ENCODE assay signal across 18 cellular contexts in the genomic region with DNA sequence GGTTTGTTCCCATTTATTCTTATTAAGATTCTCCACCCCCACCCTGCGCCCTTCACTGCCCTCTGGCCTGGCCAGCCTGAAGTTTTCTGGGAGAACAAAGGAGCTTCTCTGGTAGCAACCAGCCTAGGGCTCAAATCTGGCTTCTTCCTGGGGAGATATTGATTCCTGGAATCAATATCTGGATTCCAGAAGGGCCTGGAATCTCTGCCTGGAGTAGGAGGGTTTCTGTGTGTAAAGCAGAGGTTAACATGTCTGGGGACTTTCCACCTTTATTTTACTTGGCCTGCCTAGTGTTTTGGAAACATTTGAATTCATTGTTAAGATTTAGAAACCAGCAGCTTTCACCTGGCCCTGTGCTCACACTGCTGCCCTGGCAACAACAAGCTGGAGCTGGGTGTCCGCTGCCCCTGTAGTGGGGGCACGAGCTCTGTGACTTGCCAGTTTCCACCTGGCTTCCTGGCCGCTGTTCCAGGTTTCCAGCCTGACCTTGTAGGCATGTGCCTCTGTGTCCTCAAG. TPM values are rescaled to one million over a fixed set of nuclear protein-coding genes. Genes with fewer than 3 reads are reported as not detected.
DNase-seq lines count a peak whose midpoint lies in the region; ATAC-seq and TF ChIP-seq lines count a peak whose summit lies in the region.
"Had no signal": no experiment of that assay in that cellular context is flagged by ENCODE, and none has a peak within 500 bp of the region (broad histone marks: within the 10 kb centered on the region; RNA-seq: fewer than 3 reads in every experiment).

No MANE protein-coding gene starts in this region.

- H3K27ac Mint-ChIP-seq in endodermal cell: peak overlapping the region; percentile 22

- H3K4me3 ChIP-seq in endodermal cell (ENCODE audit: low read length) (no peak overlapping the region), mesenchymal stem cell (ENCODE audit: insufficient read depth in 1 of 2, low read depth in 1 of 2, low read length in 2 of 2) (no peak overlapping the region), thymus (ENCODE audit: low read length) (no peak overlapping the region), smooth muscle cell (no peak overlapping the region)
- H3K4me3 ChIP-seq: PC-9 had no signal

- H3K27me3 ChIP-seq in endodermal cell (ENCODE audit: control insufficient read depth, insufficient read depth, low read length, poor library complexity, severe bottlenecking) (peaks cover 7% of the 10 kb centered on the region), mesenchymal stem cell (ENCODE audit: control insufficient read depth in 1 of 2, insufficient read depth in 1 of 2, low read length in 2 of 2) (no peaks in the 10 kb centered on the region), thymus (ENCODE audit: control insufficient read depth, insufficient read depth) (no peaks in the 10 kb centered on the region), smooth muscle cell (ENCODE audit: low read depth) (no peaks in the 10 kb centered on the region)

- no peak overlapping the region for H3K4me3 Mint-ChIP-seq in endodermal cell
- H3K4me3 Mint-ChIP-seq: activated T-cell treated with anti-CD3 and anti-CD28 coated beads, Interleukin-2, amount 50 U/mL, for 4 hours had no signal

- no peak overlapping the region for H4K91ac ChIP-seq in mesenchymal stem cell (ENCODE audit: low read length)

- no peak overlapping the region for H2BK5ac ChIP-seq in mesenchymal stem cell (ENCODE audit: low read depth, low read length, poor library complexity, severe bottlenecking)

- H3F3A ChIP-seq in smooth muscle cell (ENCODE audit: low read depth): peaks cover 18% of the 10 kb centered on the region

- H4K20me1 ChIP-seq in smooth muscle cell (ENCODE audit: low read depth): no peaks in the 10 kb centered on the region

- H3K79me2 ChIP-seq in smooth muscle cell (ENCODE audit: low read depth): no peaks in the 10 kb centered on the region

- peak overlapping the region in 1 of 2 experiments; percentile 38 for H3K4ac ChIP-seq in mesenchymal stem cell (ENCODE audit: low read depth in 1 of 2, low read length in 2 of 2)

- peak overlapping the region; percentile 54 for H2AK5ac ChIP-seq in mesenchymal stem cell (ENCODE audit: low read length, severe bottlenecking)

- H3K14ac ChIP-seq in mesenchymal stem cell (ENCODE audit: low read length in 2 of 2): no peak overlapping the region

- no peak overlapping the region for H2BK15ac ChIP-seq in mesenchymal stem cell (ENCODE audit: low read depth, poor library complexity, severe bottlenecking)

- WGBS in endodermal cell (ENCODE audit: insufficient coverage in 1 of 2, insufficient read length in 1 of 2), 2 experiments: 96 to 100% methylated on average over 1 to 4 of the region's 4 CpGs
- 96% methylated on average over 4 of the region's 4 CpGs for WGBS in mesenchymal stem cell
- 98% methylated on average over 4 of the region's 4 CpGs for WGBS in thymus
- WGBS in smooth muscle cell (ENCODE audit: low lambda C conversion rate): 95% methylated on average over 4 of the region's 4 CpGs

- peak overlapping the region in 1 of 2 experiments; percentile 29 for H3K18ac ChIP-seq in mesenchymal stem cell (ENCODE audit: low read depth in 1 of 2, low read length in 2 of 2)

- H3K9me3 ChIP-seq in endodermal cell (ENCODE audit: control insufficient read depth, low read length) (no peaks in the 10 kb centered on the region), mesenchymal stem cell (ENCODE audit: control insufficient read depth, low read length) (no peaks in the 10 kb centered on the region), thymus (ENCODE audit: control insufficient read depth) (no peaks in the 10 kb centered on the region), smooth muscle cell (replicated peaks; ENCODE audit: low read depth) (no peaks in the 10 kb centered on the region)

- H3K36me3 ChIP-seq in endodermal cell (ENCODE audit: control insufficient read depth, insufficient read depth, low read length): no peaks in the 10 kb centered on the region
- H3K36me3 ChIP-seq in mesenchymal stem cell (ENCODE audit: control insufficient read depth in 1 of 2, insufficient read depth in 2 of 2, low read depth in 1 of 2, low read length in 2 of 2): no peaks in the 10 kb centered on the region
- no peaks in the 10 kb centered on the region for H3K36me3 ChIP-seq in thymus (ENCODE audit: control insufficient read depth, insufficient read depth)
- no peaks in the 10 kb centered on the region for H3K36me3 ChIP-seq in smooth muscle cell (ENCODE audit: low read depth)

- no peaks in the 10 kb centered on the region for H3K79me1 ChIP-seq in mesenchymal stem cell (replicated peaks; ENCODE audit: low read length, poor library complexity, severe bottlenecking)

- no peak overlapping the region for H3K23ac ChIP-seq in mesenchymal stem cell (ENCODE audit: low read length in 2 of 2)

- H3K27me3 Mint-ChIP-seq in endodermal cell (ENCODE audit: insufficient read depth): peaks cover 5% of the 10 kb centered on the region

- no peak overlapping the region for H4K8ac ChIP-seq in mesenchymal stem cell (ENCODE audit: low read length)

- H2BK120ac ChIP-seq in mesenchymal stem cell (ENCODE audit: low read depth, low read length): no peak overlapping the region

- peaks cover 24% of the 10 kb centered on the region for H3K4me1 ChIP-seq in endodermal cell (ENCODE audit: control insufficient read depth, insufficient read depth, low read length)
- peaks cover 30% of the 10 kb centered on the region for H3K4me1 ChIP-seq in mesenchymal stem cell (ENCODE audit: control insufficient read depth, insufficient read depth, low read depth, low read length)
- peaks cover 5% of the 10 kb centered on the region for H3K4me1 ChIP-seq in thymus (ENCODE audit: control insufficient read depth, insufficient read depth, low read length)
- H3K4me1 ChIP-seq in smooth muscle cell (ENCODE audit: low read depth): peaks cover 36% of the 10 kb centered on the region

- no peak overlapping the region for H2BK12ac ChIP-seq in mesenchymal stem cell (ENCODE audit: low read length in 2 of 2)

- H3K9me3 Mint-ChIP-seq in endodermal cell: no peaks in the 10 kb centered on the region
- H3K9me3 Mint-ChIP-seq: activated T-cell treated with anti-CD3 and anti-CD28 coated beads, Interleukin-2, amount 50 U/mL, for 4 hours had no signal

- peak overlapping the region; percentile 26 for H3K27ac ChIP-seq in endodermal cell (ENCODE audit: low read depth, low read length)
- no peak overlapping the region for H3K27ac ChIP-seq in mesenchymal stem cell (ENCODE audit: low read length, poor library complexity, severe bottlenecking)
- peak overlapping the region; percentile 46 for H3K27ac ChIP-seq in thymus (ENCODE audit: low read depth)
- no peak overlapping the region for H3K27ac ChIP-seq in smooth muscle cell (ENCODE audit: low read depth)
- H3K27ac ChIP-seq: PC-9 had no signal

- H3K4me2 ChIP-seq in mesenchymal stem cell (ENCODE audit: low read length, poor library complexity, severe bottlenecking): no peak overlapping the region
- H3K4me2 ChIP-seq in smooth muscle cell: no peak overlapping the region

- H3K9ac ChIP-seq in endodermal cell (ENCODE audit: extremely low read depth, low read length, poor library complexity, severe bottlenecking) (no peak overlapping the region), mesenchymal stem cell (ENCODE audit: low read length) (no peak overlapping the region), smooth muscle cell (ENCODE audit: low read depth) (no peak overlapping the region)

- DNase-seq in NCI-H748 (lab: John Stamatoyannopoulos, UW; ENCODE audit: unreplicated experiment) (peak; percentile 8), NCI-H748 treated with DMSO at 0.1 percent for 48 hours (lab: John Stamatoyannopoulos, UW) (no peak), endodermal cell (no peak), mesenchymal stem cell (no peak), smooth muscle cell (lab: John Stamatoyannopoulos, UW; ENCODE audit: unreplicated experiment) (no peak)
- no peak for DNase-seq in activated T-cell treated with anti-CD3 and anti-CD28 coated beads, Interleukin-2, amount 50 U/mL, for 48 hours
- DNase-seq: activated CD4-positive, alpha-beta T cell treated with anti-CD3 and anti-CD28 coated beads for 4 hours; activated T-cell treated with anti-CD3 and anti-CD28 coated beads, Interleukin-2, amount 50 U/mL, for 4 hours; GOT3; NCI-H2227 treated with DMSO at 0.1 percent for 48 hours; T-helper 2 cell had no signal

- H3K4me1 Mint-ChIP-seq in endodermal cell: peaks cover 70% of the 10 kb centered on the region

- TF ChIP-seq CTCF in endodermal cell (conservative IDR thresholded peaks at IDR 0.05) (no peak), smooth muscle cell (IDR thresholded peaks at IDR 0.05; ENCODE audit: borderline replicate concordance, insufficient read depth, poor library complexity, severe bottlenecking) (no peak)

- ATAC-seq in GM18517 (IDR thresholded peaks at IDR 0.05; ENCODE audit: unreplicated experiment): no peak
- ATAC-seq: activated T-cell treated with anti-CD3 and anti-CD28 coated beads, Interleukin-2, amount 50 U/mL, for 4 hours had no signal

- no peaks in the 10 kb centered on the region for H3K36me3 Mint-ChIP-seq in endodermal cell (ENCODE audit: low read depth)

- no peak overlapping the region for H2AFZ ChIP-seq in mesenchymal stem cell (ENCODE audit: low read depth, low read length)
- no peak overlapping the region for H2AFZ ChIP-seq in smooth muscle cell (ENCODE audit: low read depth)
- H2AFZ ChIP-seq: PC-9 had no signal

RNA-seq across cellular contexts. Expression of gene C11orf91, which starts 5.5 kb away (rescaled TPM):
- total RNA-seq in endodermal cell (1 to 10 TPM in 1 of 2 donors, not detected in 1; 1.0 TPM), smooth muscle cell (not detected in 2 replicates)
- polyA plus RNA-seq in endodermal cell (2013, experiment 1 of 2): 0.89 TPM
- 1.1 TPM for polyA plus RNA-seq in endodermal cell (2013, experiment 2 of 2)
- polyA plus RNA-seq in mesenchymal stem cell (2013, experiment 1 of 2): not detected
- polyA plus RNA-seq in mesenchymal stem cell (2013, experiment 2 of 2): 0.07 TPM
- polyA plus RNA-seq in thymus (0.14 TPM), smooth muscle cell (0.57 and 0.91 TPM in 2 replicates)
- total RNA-seq: activated T-cell treated with anti-CD3 and anti-CD28 coated beads, Interleukin-2, amount 50 U/mL, for 4 hours; kidney epithelial cell; M059J; PC-9 had no signal
- polyA plus RNA-seq: AG04450, neural cell had no signal

RNA-seq across cellular contexts. Expression of gene CD59, which starts 41.1 kb away (rescaled TPM):
- total RNA-seq in endodermal cell (100 to 1,000 TPM; 111 to 142 TPM), smooth muscle cell (504 and 563 TPM in 2 replicates)
- polyA plus RNA-seq in endodermal cell (2013, experiment 1 of 2): 89.8 TPM
- polyA plus RNA-seq in endodermal cell (2013, experiment 2 of 2): 75.8 TPM
- 391 TPM for polyA plus RNA-seq in mesenchymal stem cell (2013, experiment 1 of 2)
- 399 TPM for polyA plus RNA-seq in mesenchymal stem cell (2013, experiment 2 of 2)
- polyA plus RNA-seq in thymus (156 TPM), smooth muscle cell (291 and 418 TPM in 2 replicates)

Comparison
In these comparisons a context has a peak if more than half of its experiments do, and no peak if none do; other contexts are left out.
1. H3K27ac ChIP-seq: peak in endodermal cell (single experiment) and thymus (single experiment); none in mesenchymal stem cell (single experiment) and smooth muscle cell (single experiment).